In genomic region chr18:58934933-58935577, GRCh38 we compare ENCODE assay signal across 21 cellular contexts.
DNase-seq lines count a peak whose midpoint lies in the region; ATAC-seq and TF ChIP-seq lines count a peak whose summit lies in the region.
"Had no signal": no experiment of that assay in that cellular context is flagged by ENCODE, and none has a peak within 500 bp of the region (broad histone marks: within the 10 kb centered on the region; RNA-seq: fewer than 3 reads in every experiment).

No MANE protein-coding gene starts in this region.

- no peaks in the 10 kb centered on the region for H3K27me3 ChIP-seq in SU-DHL-6 (ENCODE audit: low read length)
- H3K27me3 ChIP-seq in uterus, result no peaks in the 10 kb centered on the region

- peaks cover 52% of the 10 kb centered on the region for H3F3A ChIP-seq in SU-DHL-6 (ENCODE audit: insufficient read depth)

- TF ChIP-seq CTCF in SU-DHL-6 (IDR thresholded peaks at IDR 0.05; ENCODE audit: insufficient read depth, low read length, poor library complexity, severe bottlenecking), result no peak
- no peak for TF ChIP-seq CTCF in endothelial cell (IDR thresholded peaks at IDR 0.05; ENCODE audit: unreplicated experiment)
- no peak for TF ChIP-seq CTCF in progenitor cell of endocrine pancreas (IDR thresholded peaks at IDR 0.05; ENCODE audit: unreplicated experiment)
- TF ChIP-seq CTCF in uterus (IDR thresholded peaks at IDR 0.05), result no peak

- no peaks in the 10 kb centered on the region for H3K36me3 Mint-ChIP-seq in activated T-cell treated with anti-CD3 and anti-CD28 coated beads, Interleukin-2, amount 50 U/mL, for 72 hours (ENCODE audit: insufficient read depth in 2 of 2)
- H3K36me3 Mint-ChIP-seq in endothelial cell (ENCODE audit: low read depth, unreplicated experiment) (peaks cover 46% of the 10 kb centered on the region), progenitor cell of endocrine pancreas (ENCODE audit: insufficient read depth) (peaks cover 33% of the 10 kb centered on the region)

- H3K9me3 ChIP-seq in SU-DHL-6 (ENCODE audit: insufficient read depth, low read length), result peaks cover 5% of the 10 kb centered on the region; the same call in 1 of the 2 replicates
- no peaks in the 10 kb centered on the region for H3K9me3 ChIP-seq in uterus

- no peak overlapping the region for H3K4me3 ChIP-seq in SU-DHL-6 (ENCODE audit: insufficient read depth, low read length, poor library complexity, severe bottlenecking)
- H3K4me3 ChIP-seq in uterus, result no peak overlapping the region

- DNase-seq in activated T-cell treated with anti-CD3 and anti-CD28 coated beads, Interleukin-2, amount 50 U/mL, for 72 hours, result no peak
- DNase-seq in activated T-cell treated with anti-CD3 and anti-CD28 coated beads, Interleukin-2, amount 50 U/mL, for 1 hour, result no peak
- no peak for DNase-seq in endothelial cell (ENCODE audit: low spot score)
- no peak for DNase-seq in progenitor cell of endocrine pancreas (ENCODE audit: low spot score, unreplicated experiment)
- no peak for DNase-seq in NCI-H2171 (lab: John Stamatoyannopoulos, UW)
- no peak for DNase-seq in activated gamma-delta T cell treated with Interleukin-2 at 50 U/mL for 16 hours
- no peak for DNase-seq in uterus
- DNase-seq: Calu3; CD8-positive, alpha-beta memory T cell; Karpas-422; NCI-H1417; NCI-H187; NCI-H2107; NCI-H510A; NCI-H774; NK-92 treated with Interleukin-12 subunit alpha and Interleukin-12 subunit beta, amount 100 ng/mL, for 24 hours had no signal

- peaks cover 0 to 5% of the 10 kb centered on the region in 2 donors for H3K4me1 ChIP-seq in uterus

- H2AFZ ChIP-seq in SU-DHL-6 (ENCODE audit: low read depth, low read length, severe bottlenecking), result no peak overlapping the region

- intact Hi-C loops in uterus (cut with DNase I; ENCODE audit: low total_unique reads), result no loop called here

- no peak for TF ChIP-seq POLR2A in uterus (IDR thresholded peaks at IDR 0.05)

- H4K20me1 ChIP-seq in SU-DHL-6 (ENCODE audit: low read depth, low read length), result peaks cover 17% of the 10 kb centered on the region; the same call in 1 of the 2 replicates

- H3K27ac ChIP-seq in SU-DHL-6 (ENCODE audit: low read depth, low read length) (peak overlapping the region; percentile 52; the same call in 1 of the 2 replicates), uterus (no peak overlapping the region)
- H3K27ac ChIP-seq: C4-2B had no signal

- H3K36me3 ChIP-seq in SU-DHL-6 (ENCODE audit: low read length) (peaks cover 80% of the 10 kb centered on the region), uterus (no peaks in the 10 kb centered on the region)

- peaks cover 73% of the 10 kb centered on the region for H3K79me2 ChIP-seq in SU-DHL-6 (ENCODE audit: insufficient read depth, low read length)

- H3K4me3 Mint-ChIP-seq in activated T-cell treated with anti-CD3 and anti-CD28 coated beads, Interleukin-2, amount 50 U/mL, for 72 hours, result no peak overlapping the region
- peak overlapping the region; percentile 29 for H3K4me3 Mint-ChIP-seq in endothelial cell (ENCODE audit: unreplicated experiment)
- H3K4me3 Mint-ChIP-seq in progenitor cell of endocrine pancreas (ENCODE audit: low read depth), result no peak overlapping the region
- H3K4me3 Mint-ChIP-seq: CD8-positive, alpha-beta memory T cell; IgD-negative memory B cell had no signal

- H3K27ac Mint-ChIP-seq in activated T-cell treated with anti-CD3 and anti-CD28 coated beads, Interleukin-2, amount 50 U/mL, for 72 hours, result peak overlapping the region; percentile 36
- H3K27ac Mint-ChIP-seq in endothelial cell (ENCODE audit: unreplicated experiment) (no peak overlapping the region), progenitor cell of endocrine pancreas (peak overlapping the region; percentile 13)
- H3K27ac Mint-ChIP-seq: CD8-positive, alpha-beta memory T cell had no signal

- no peak overlapping the region for H3K4me2 ChIP-seq in SU-DHL-6 (ENCODE audit: low read depth, low read length, poor library complexity, severe bottlenecking)

- no peaks in the 10 kb centered on the region for H3K9me2 ChIP-seq in SU-DHL-6 (replicated peaks; ENCODE audit: insufficient read depth, low read length)

- H3K9ac ChIP-seq in SU-DHL-6 (ENCODE audit: low read length), result no peak overlapping the region

- peaks cover 5% of the 10 kb centered on the region for H3K4me1 Mint-ChIP-seq in activated T-cell treated with anti-CD3 and anti-CD28 coated beads, Interleukin-2, amount 50 U/mL, for 72 hours (ENCODE audit: low read depth)
- peaks cover 2% of the 10 kb centered on the region for H3K4me1 Mint-ChIP-seq in endothelial cell (ENCODE audit: unreplicated experiment)
- H3K4me1 Mint-ChIP-seq in progenitor cell of endocrine pancreas (ENCODE audit: low read depth), result peaks cover 4% of the 10 kb centered on the region
- H3K4me1 Mint-ChIP-seq: CD8-positive, alpha-beta memory T cell had no signal

- ATAC-seq in activated T-cell treated with anti-CD3 and anti-CD28 coated beads, Interleukin-2, amount 50 U/mL, for 72 hours (replicated peaks in 1 of 2), result no peak
- ATAC-seq: HCT116, Panc1 had no signal

- no peaks in the 10 kb centered on the region for H3K9me3 Mint-ChIP-seq in activated T-cell treated with anti-CD3 and anti-CD28 coated beads, Interleukin-2, amount 50 U/mL, for 72 hours
- H3K9me3 Mint-ChIP-seq in endothelial cell (ENCODE audit: unreplicated experiment), result no peaks in the 10 kb centered on the region
- H3K9me3 Mint-ChIP-seq in progenitor cell of endocrine pancreas (ENCODE audit: low read depth), result peaks cover 11% of the 10 kb centered on the region
- H3K9me3 Mint-ChIP-seq: CD8-positive, alpha-beta memory T cell had no signal

- H3K27me3 Mint-ChIP-seq in activated T-cell treated with anti-CD3 and anti-CD28 coated beads, Interleukin-2, amount 50 U/mL, for 72 hours (ENCODE audit: low read depth), result peaks cover 32% of the 10 kb centered on the region
- H3K27me3 Mint-ChIP-seq in endothelial cell (ENCODE audit: unreplicated experiment), result peaks cover 4% of the 10 kb centered on the region
- H3K27me3 Mint-ChIP-seq in progenitor cell of endocrine pancreas, result no peaks in the 10 kb centered on the region
- H3K27me3 Mint-ChIP-seq: IgD-negative memory B cell had no signal
